Comparison of ENCODE assay signal across 8 cellular contexts in the genomic region with DNA sequence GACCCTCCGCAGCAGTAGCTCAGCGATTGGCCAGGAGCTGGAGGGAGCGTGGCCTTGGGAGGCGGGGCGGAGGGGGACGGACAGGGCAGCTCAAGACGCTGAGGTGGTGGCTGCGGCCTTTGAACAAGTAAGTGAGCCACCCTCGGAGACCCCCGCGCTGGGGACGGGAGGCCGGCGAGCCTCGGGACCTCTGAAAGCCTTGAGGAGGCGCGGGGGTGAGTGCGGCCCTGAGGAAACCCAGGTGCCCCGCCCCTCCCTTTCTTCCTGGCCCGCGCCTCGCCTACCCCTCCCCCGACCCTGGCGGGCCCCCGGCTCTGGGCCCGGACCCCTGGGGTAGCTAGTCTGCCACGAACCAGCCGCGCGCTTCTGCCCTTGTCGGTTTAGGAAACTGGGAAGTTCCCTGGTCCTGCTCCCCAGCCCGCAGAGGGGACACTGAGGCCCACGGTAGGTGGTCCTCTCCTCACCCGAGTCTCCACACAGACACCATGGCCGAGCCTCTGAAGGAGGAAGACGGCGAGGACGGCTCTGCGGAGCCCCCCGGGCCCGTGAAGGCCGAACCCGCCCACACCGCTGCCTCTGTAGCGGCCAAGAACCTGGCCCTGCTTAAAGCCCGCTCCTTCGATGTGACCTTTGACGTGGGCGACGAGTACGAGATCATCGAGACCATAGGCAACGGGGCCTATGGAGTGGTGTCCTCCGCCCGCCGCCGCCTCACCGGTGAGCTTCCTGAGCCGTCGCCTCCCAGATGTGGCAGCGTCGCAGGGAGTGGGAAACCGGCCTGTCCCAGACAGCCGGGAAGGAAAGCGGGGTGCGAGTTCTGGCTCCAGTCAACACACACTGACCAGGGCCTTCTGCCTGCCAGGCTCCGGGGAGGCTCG. TPM values are rescaled to one million over a fixed set of nuclear protein-coding genes. Genes with fewer than 3 reads are reported as not detected.
DNase-seq lines count a peak whose midpoint lies in the region; ATAC-seq and TF ChIP-seq lines count a peak whose summit lies in the region.

A gene (plus strand): TSS at position 83 of the 878 bp plus-strand sequence. CDS start 403 bp downstream, at position 486.

- H3K27ac ChIP-seq in heart right ventricle (peak within 1 kb of the TSS; percentile 80 to 98 (median 94)), psoas muscle (peak within 1 kb of the TSS; percentile 94)

- peak within 1 kb of the TSS; percentile 98 for H3K4me3 Mint-ChIP-seq in activated T-helper 1 cell treated with anti-CD3 and anti-CD28 coated beads, Interleukin-12 subunit alpha, Interleukin-12 subunit beta, Interleukin-2, Interleukin-4 antibody, amounts not matched to agents 30 ng/mL and 10 ng/mL and 1 ng/mL, durations not matched to agents 14 hours and 24 hours and 36 hours

- H3K27me3 Mint-ChIP-seq in activated T-helper 1 cell treated with anti-CD3 and anti-CD28 coated beads, Interleukin-12 subunit alpha, Interleukin-12 subunit beta, Interleukin-2, Interleukin-4 antibody, amounts not matched to agents 30 ng/mL and 10 ng/mL and 1 ng/mL, durations not matched to agents 14 hours and 24 hours and 36 hours (ENCODE audit: insufficient read depth) = no peaks in the 10 kb centered on the region

- no peak for DNase-seq in activated T-helper 1 cell treated with anti-CD3 and anti-CD28 coated beads, Interleukin-12 subunit alpha, Interleukin-12 subunit beta, Interleukin-2, Interleukin-4 antibody, amounts not matched to agents 30 ng/mL and 10 ng/mL and 1 ng/mL, durations not matched to agents 14 hours and 24 hours and 36 hours (ENCODE audit: low spot score)
- DNase-seq in heart right ventricle (peak in 1 of 2 donors; percentile 30), psoas muscle (peak in 1 of 2 donors; percentile 55), GOT3 (lab: John Stamatoyannopoulos, UW) (no peak), NCI-H146 treated with DMSO at 0.1 percent for 48 hours (lab: John Stamatoyannopoulos, UW; ENCODE audit: unreplicated experiment) (no peak), HT-29 (ENCODE audit: low spot score) (no peak)

- H3K36me3 ChIP-seq in heart right ventricle (peaks cover 0 to 52% (median 25%) of the 10 kb centered on the region in 9 donors), psoas muscle (ENCODE audit: insufficient read depth in 1 of 2, low read depth in 1 of 2) (peaks cover 0 to 42% of the 10 kb centered on the region in 2 donors)

- ATAC-seq in GM18511 (IDR thresholded peaks at IDR 0.05; ENCODE audit: unreplicated experiment) (peak; percentile 31), HG02885 (IDR thresholded peaks at IDR 0.05; ENCODE audit: poor library complexity, unreplicated experiment) (peak; percentile 14), heart right ventricle (peak in 6 of 8 donors; percentile 1 to 28 (median 4)), psoas muscle (peak; percentile 1 to 11 (median 5))

- H3K4me1 Mint-ChIP-seq in activated T-helper 1 cell treated with anti-CD3 and anti-CD28 coated beads, Interleukin-12 subunit alpha, Interleukin-12 subunit beta, Interleukin-2, Interleukin-4 antibody, amounts not matched to agents 30 ng/mL and 10 ng/mL and 1 ng/mL, durations not matched to agents 14 hours and 24 hours and 36 hours (ENCODE audit: low read depth) = peaks cover 35% of the 10 kb centered on the region

- H3K36me3 Mint-ChIP-seq in activated T-helper 1 cell treated with anti-CD3 and anti-CD28 coated beads, Interleukin-12 subunit alpha, Interleukin-12 subunit beta, Interleukin-2, Interleukin-4 antibody, amounts not matched to agents 30 ng/mL and 10 ng/mL and 1 ng/mL, durations not matched to agents 14 hours and 24 hours and 36 hours (ENCODE audit: low read depth) = peaks cover 12% of the 10 kb centered on the region

- intact Hi-C loops in activated T-helper 1 cell treated with anti-CD3 and anti-CD28 coated beads, Interleukin-12 subunit alpha, Interleukin-12 subunit beta, Interleukin-2, Interleukin-4 antibody, amounts not matched to agents 30 ng/mL and 10 ng/mL and 1 ng/mL, durations not matched to agents 14 hours and 24 hours and 36 hours (cut with micrococcal nuclease) = loop anchor here (1.0 to 5.0 kb wide), 6 partner anchors 69 to 1406 kb away; a partner anchor contains a TSS
- intact Hi-C loops in heart right ventricle (cut with DNase I) = loop anchor here in 2 of 10 donors (5.0 kb wide), 1 partner anchor 69 kb away; no protein-coding TSS in a partner anchor
- intact Hi-C loops in psoas muscle (cut with DNase I) = no loop called here

- TF ChIP-seq CTCF in heart right ventricle (IDR thresholded peaks at IDR 0.05) (no peak), psoas muscle (IDR thresholded peaks at IDR 0.05) (no peak)

- H3K9me3 Mint-ChIP-seq in activated T-helper 1 cell treated with anti-CD3 and anti-CD28 coated beads, Interleukin-12 subunit alpha, Interleukin-12 subunit beta, Interleukin-2, Interleukin-4 antibody, amounts not matched to agents 30 ng/mL and 10 ng/mL and 1 ng/mL, durations not matched to agents 14 hours and 24 hours and 36 hours = no peaks in the 10 kb centered on the region

- WGBS in heart right ventricle, 2 donors = 4 to 5% methylated on average over 51 to 68 of the region's 68 CpGs
- 4 to 7% (median 5%) methylated on average over 42 to 68 of the region's 68 CpGs for WGBS in psoas muscle, 3 donors

- H3K4me3 ChIP-seq in heart right ventricle (peak within 1 kb of the TSS; percentile 61 to 96 (median 88)), psoas muscle (peak within 1 kb of the TSS; percentile 74)

- no peaks in the 10 kb centered on the region for H3K27me3 ChIP-seq in heart right ventricle
- H3K27me3 ChIP-seq in psoas muscle (ENCODE audit: insufficient read depth in 3 of 3, low read length in 2 of 3) = no peaks in the 10 kb centered on the region

- H3K4me1 ChIP-seq in heart right ventricle (peaks cover 3 to 40% (median 22%) of the 10 kb centered on the region in 9 donors), psoas muscle (peaks cover 16% of the 10 kb centered on the region)

- H3K9me3 ChIP-seq in heart right ventricle = no peaks in the 10 kb centered on the region
- no peaks in the 10 kb centered on the region for H3K9me3 ChIP-seq in psoas muscle

- H3K27ac Mint-ChIP-seq in activated T-helper 1 cell treated with anti-CD3 and anti-CD28 coated beads, Interleukin-12 subunit alpha, Interleukin-12 subunit beta, Interleukin-2, Interleukin-4 antibody, amounts not matched to agents 30 ng/mL and 10 ng/mL and 1 ng/mL, durations not matched to agents 14 hours and 24 hours and 36 hours = peak within 1 kb of the TSS; percentile 99

RNA-seq across cellular contexts. Expression of the gene that starts here (rescaled TPM):
- total RNA-seq in activated T-helper 1 cell treated with anti-CD3 and anti-CD28 coated beads, Interleukin-12 subunit alpha, Interleukin-12 subunit beta, Interleukin-2, Interleukin-4 antibody, amounts not matched to agents 30 ng/mL and 10 ng/mL and 1 ng/mL, durations not matched to agents 14 hours and 24 hours and 36 hours = 17.2 and 20.7 TPM in 2 replicates
- total RNA-seq in heart right ventricle (10 to 100 TPM in 6 of 10 donors, 1 to 10 TPM in 4; 7.3 to 16.6 (median 11.4) TPM), psoas muscle (1 to 10 TPM; 6.7 to 9.8 (median 7.6) TPM)
- polyA plus RNA-seq in heart right ventricle (10 to 100 TPM in 1 of 2 donors, 1 to 10 TPM in 1; 9.1 to 12.3 TPM), psoas muscle (10 to 100 TPM in 1 of 3 donors, 1 to 10 TPM in 2; 6.1 to 12.6 (median 6.9) TPM)
- total RNA-seq in HT-29 (2014; rRNA removed; shearing (Covaris generic)) = 5.6 and 6.4 TPM in 2 replicates
